Comparison of ENCODE assay signal across 17 cellular contexts in the genomic region with DNA sequence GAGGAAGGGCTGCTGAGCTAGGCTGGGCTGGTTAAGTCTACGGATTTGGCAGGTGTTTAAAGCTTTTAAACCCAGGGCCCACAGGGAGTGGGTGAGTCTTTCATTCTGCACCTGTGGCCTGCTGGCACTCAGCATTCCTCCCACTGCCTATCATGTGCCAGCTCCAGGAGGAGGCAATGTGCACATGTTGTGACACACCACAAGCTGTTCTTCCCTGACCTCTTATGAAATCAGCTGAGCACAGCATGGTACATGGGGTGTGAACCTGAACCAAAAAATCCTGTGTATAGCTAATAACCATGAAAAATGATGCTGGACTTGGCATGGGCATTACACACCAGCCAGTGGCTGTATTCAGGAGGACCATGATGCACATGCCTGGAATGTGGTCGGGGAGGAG.
DNase-seq lines count a peak whose midpoint lies in the region; ATAC-seq, FAIRE-seq and TF ChIP-seq lines count a peak whose summit lies in the region.
"Had no signal": no experiment of that assay in that cellular context is flagged by ENCODE, and none has a peak within 500 bp of the region (broad histone marks: within the 10 kb centered on the region; RNA-seq: fewer than 3 reads in every experiment).

No MANE protein-coding gene starts in this region.

- TF ChIP-seq POLR2A in Peyer's patch (IDR thresholded peaks at IDR 0.05): no peak

- TF ChIP-seq CTCF in pancreas (IDR thresholded peaks at IDR 0.05) (no peak), Peyer's patch (IDR thresholded peaks at IDR 0.05) (no peak)

- H3K36me3 ChIP-seq in pancreas (no peaks in the 10 kb centered on the region), Peyer's patch (no peaks in the 10 kb centered on the region)
- H3K36me3 ChIP-seq: thoracic aorta had no signal

- no peaks in the 10 kb centered on the region for H3K9me3 ChIP-seq in pancreas
- H3K9me3 ChIP-seq in Peyer's patch: no peaks in the 10 kb centered on the region
- H3K9me3 ChIP-seq: thoracic aorta had no signal

- no peaks in the 10 kb centered on the region for H3K4me1 ChIP-seq in pancreas
- H3K4me1 ChIP-seq in Peyer's patch: no peaks in the 10 kb centered on the region

- 45 to 51% methylated on average over 2 of the region's 2 CpGs for WGBS in pancreas, 2 donors

- ATAC-seq in pancreas: peak; percentile 67 to 77 (median 70)
- ATAC-seq: natural killer cell had no signal

- FAIRE-seq in pancreas (lab: Jason Lieb, UNC): no peak

- no peaks in the 10 kb centered on the region for H3K27me3 ChIP-seq in pancreas
- H3K27me3 ChIP-seq in Peyer's patch: no peaks in the 10 kb centered on the region

- intact Hi-C loops in pancreas (cut with DNase I): no loop called here

- DNase-seq in DMS53 (lab: John Stamatoyannopoulos, UW): peak; percentile 0
- DNase-seq in DMS53 treated with DMSO at 0.1 percent for 48 hours (lab: John Stamatoyannopoulos, UW; ENCODE audit: unreplicated experiment): no peak
- DNase-seq in NCI-H1436 (lab: John Stamatoyannopoulos, UW): peak; percentile 81
- DNase-seq in amniotic epithelial cell (ENCODE audit: low read depth): peak; percentile 61
- DNase-seq in pancreas: peak in 3 of 6 donors; percentile 12 to 41 (median 24)
- DNase-seq in substantia nigra (lab: John Stamatoyannopoulos, UW): no peak
- DNase-seq in Peyer's patch: no peak
- DNase-seq in OCI-M2 (lab: John Stamatoyannopoulos, UW; ENCODE audit: unreplicated experiment): no peak
- DNase-seq: activated naive CD8-positive, alpha-beta T cell treated with anti-CD3 and anti-CD28 coated beads for 36 hours; cortex of kidney; left cardiac atrium; natural killer cell; NCI-H1694 treated with DMSO at 0.1 percent for 48 hours; SIG-M5 had no signal

- H3K27ac ChIP-seq in pancreas: no peak overlapping the region
- no peak overlapping the region for H3K27ac ChIP-seq in substantia nigra (ENCODE audit: low read depth, low read length, poor library complexity, severe bottlenecking)
- H3K27ac ChIP-seq in Peyer's patch: no peak overlapping the region
- H3K27ac ChIP-seq: HL-60, skin epidermis, thoracic aorta had no signal

- H3K4me3 ChIP-seq in pancreas (no peak overlapping the region), Peyer's patch (no peak overlapping the region)
- H3K4me3 ChIP-seq: skin epidermis, thoracic aorta had no signal

Comparison
In these comparisons a context has a peak if more than half of its experiments do, and no peak if none do; other contexts are left out.
1. DNase-seq: peak in DMS53 (single experiment), NCI-H1436 (single experiment) and amniotic epithelial cell (single experiment); none in DMS53 treated with DMSO at 0.1 percent for 48 hours (single experiment), substantia nigra (0 of 49), Peyer's patch (0 of 3) and OCI-M2 (single experiment).